Comparison of ENCODE assay signal across 13 cellular contexts in genomic region chr5:176359658-176360057, GRCh38. TPM values are rescaled to one million over a fixed set of nuclear protein-coding genes. Genes with fewer than 3 reads are reported as not detected.
DNase-seq lines count a peak whose midpoint lies in the region; ATAC-seq, FAIRE-seq and TF ChIP-seq lines count a peak whose summit lies in the region.
"Had no signal": no experiment of that assay in that cellular context is flagged by ENCODE, and none has a peak within 500 bp of the region (broad histone marks: within the 10 kb centered on the region; RNA-seq: fewer than 3 reads in every experiment).

No MANE protein-coding gene starts in this region.

- intact Hi-C loops in Panc1 (cut with micrococcal nuclease; ENCODE audit: unreplicated experiment) (no loop called here), dorsolateral prefrontal cortex (cut with DNase I) (loop anchor here (2.0 kb wide), 1 partner anchor 29 kb away; the partner anchor contains the start of genes HIGD2A (in 2 of the 2) and NOP16 (in 2 of the 2))

- no peak for FAIRE-seq in HTR-8/SVneo (lab: Jason Lieb, UNC)

- peaks cover 8% of the 10 kb centered on the region for H3K27me3 Mint-ChIP-seq in neural progenitor cell (ENCODE audit: insufficient read depth, low read depth)

- TF ChIP-seq RAD21 in SK-N-SH (IDR thresholded peaks at IDR 0.05; ENCODE audit: low read length), result no peak

- in situ Hi-C loops in Panc1 (cut with HindIII; ENCODE audit: low pct_unique_long_range_greater_than_20kb, low sequenced_read_pairs), result no loop called here

- no peaks in the 10 kb centered on the region for H3K27me3 ChIP-seq in SK-N-SH (ENCODE audit: insufficient read depth)
- H3K27me3 ChIP-seq in Panc1 (ENCODE audit: control insufficient read depth, insufficient read depth, low read length), result no peaks in the 10 kb centered on the region
- H3K27me3 ChIP-seq in dorsolateral prefrontal cortex, result no peaks in the 10 kb centered on the region
- peaks cover 31% of the 10 kb centered on the region for H3K27me3 ChIP-seq in neural progenitor cell

- no peak overlapping the region for H2AFZ ChIP-seq in SK-N-SH (ENCODE audit: low read depth)
- no peak overlapping the region for H2AFZ ChIP-seq in neural progenitor cell (replicated peaks)

- peaks cover 19 to 33% of the 10 kb centered on the region in 2 experiments for H3K36me3 ChIP-seq in SK-N-SH (replicated peaks in 1 of 2; ENCODE audit: control insufficient read depth in 1 of 2, insufficient read depth in 2 of 2, low read length in 1 of 2)
- peaks cover 13% of the 10 kb centered on the region for H3K36me3 ChIP-seq in Panc1 (ENCODE audit: control insufficient read depth, insufficient read depth, low read length)
- H3K36me3 ChIP-seq in neural progenitor cell, result no peaks in the 10 kb centered on the region

- H3K36me3 Mint-ChIP-seq in neural progenitor cell, result peaks cover 17% of the 10 kb centered on the region

- TF ChIP-seq EP300 in SK-N-SH (IDR thresholded peaks at IDR 0.05; ENCODE audit: borderline replicate concordance in 1 of 2, low read depth in 1 of 2, low read length in 1 of 2), result no peak

- peak overlapping the region in 1 of 2 experiments; percentile 80; a peak in 1 of 4 replicates for H3K4me3 ChIP-seq in SK-N-SH (ENCODE audit: low read depth in 2 of 2, low read length in 1 of 2)
- peak overlapping the region in 1 of 2 experiments; percentile 99; a peak in 1 of 4 replicates for H3K4me3 ChIP-seq in Panc1 (ENCODE audit: low read depth in 2 of 2, low read length in 2 of 2)
- H3K4me3 ChIP-seq in dorsolateral prefrontal cortex, result peak overlapping the region in 35 of 59 donors; percentile 0 to 100 (median 84)
- peak overlapping the region; percentile 90 for H3K4me3 ChIP-seq in neural progenitor cell
- H3K4me3 ChIP-seq: skin epidermis had no signal

- H3K9me3 ChIP-seq in SK-N-SH (no peaks in the 10 kb centered on the region), Panc1 (ENCODE audit: control insufficient read depth, insufficient read depth, low read depth, low read length) (no peaks in the 10 kb centered on the region), neural progenitor cell (ENCODE audit: low read depth) (no peaks in the 10 kb centered on the region)

- peak overlapping the region; percentile 91 for H3K4me2 ChIP-seq in SK-N-SH
- H3K4me2 ChIP-seq in neural progenitor cell, result no peak overlapping the region

- DNase-seq in SK-N-SH (no peak), Panc1 (ENCODE audit: low read depth, low spot score) (no peak), dorsolateral prefrontal cortex (no peak), neural progenitor cell (ENCODE audit: low spot score) (no peak), NCI-H1092 (lab: John Stamatoyannopoulos, UW) (no peak), HTR-8/SVneo (ENCODE audit: insufficient read length, low spot score) (no peak)
- DNase-seq in effector CD8-positive, alpha-beta T cell (lab: John Stamatoyannopoulos, UW), result no peak
- DNase-seq: left cardiac atrium, NCI-H1694 treated with DMSO at 0.1 percent for 48 hours, Right ventricle myocardium superior had no signal

- no peaks in the 10 kb centered on the region for H3K9me2 ChIP-seq in SK-N-SH

- peaks cover 12% of the 10 kb centered on the region for H3K4me1 Mint-ChIP-seq in neural progenitor cell

- H3K27ac ChIP-seq in SK-N-SH (ENCODE audit: low read depth in 2 of 2, low read length in 1 of 2) (no peak overlapping the region), Panc1 (ENCODE audit: low read length) (peak overlapping the region; percentile 39; the same call in 1 of the 2 replicates), dorsolateral prefrontal cortex (no peak overlapping the region), neural progenitor cell (no peak overlapping the region)
- H3K27ac ChIP-seq: skin epidermis had no signal

- no peak overlapping the region for H3K27ac Mint-ChIP-seq in neural progenitor cell

- peak overlapping the region; percentile 82 for H3K4me3 Mint-ChIP-seq in neural progenitor cell

- WGBS in SK-N-SH (ENCODE audit: low lambda C conversion rate), result 89% methylated on average over 4 of the region's 4 CpGs

- H3K4me1 ChIP-seq in SK-N-SH (ENCODE audit: control insufficient read depth in 1 of 2, insufficient read depth in 2 of 2, low read depth in 1 of 2, low read length in 1 of 2) (peaks cover 0 to 9% of the 10 kb centered on the region in 2 experiments; a peak in 1 of 4 replicates), Panc1 (ENCODE audit: control insufficient read depth, insufficient read depth, low read length) (peaks cover 13% of the 10 kb centered on the region), neural progenitor cell (peaks cover 11% of the 10 kb centered on the region)

- H4K20me1 ChIP-seq in SK-N-SH (ENCODE audit: insufficient read depth) (peaks cover 41% of the 10 kb centered on the region), neural progenitor cell (ENCODE audit: low read depth) (peaks cover 62% of the 10 kb centered on the region)

- H3K9ac ChIP-seq in SK-N-SH (no peak overlapping the region), neural progenitor cell (no peak overlapping the region)

- TF ChIP-seq CTCF in SK-N-SH (IDR thresholded peaks at IDR 0.05) (no peak), Panc1 (IDR thresholded peaks at IDR 0.05) (no peak), dorsolateral prefrontal cortex (IDR thresholded peaks at IDR 0.05 in 54 of 56, conservative IDR thresholded peaks at IDR 0.05 in 2 of 56; ENCODE audit: low read depth in 1 of 56, partially characterized antibody in 56 of 56) (no peak), neural progenitor cell (IDR thresholded peaks at IDR 0.05) (no peak)

- ATAC-seq in SK-N-SH treated with all-trans-retinoic acid at 6 μM for 48 hours (no peak), Panc1 (no peak)
- ATAC-seq: left cardiac atrium had no signal

- POLR2A ChIA-PET in SK-N-SH (lab: Yijun Ruan, JAX), result no interaction called here
- POLR2A ChIA-PET in Panc1 (lab: Charles Lee), result no interaction called here

- H3K79me2 ChIP-seq in SK-N-SH (ENCODE audit: insufficient read depth), result peaks cover 69% of the 10 kb centered on the region
- H3K79me2 ChIP-seq in neural progenitor cell (ENCODE audit: low read depth), result peaks cover 67% of the 10 kb centered on the region

- peaks cover 3% of the 10 kb centered on the region for H3F3A ChIP-seq in SK-N-SH (replicated peaks; ENCODE audit: insufficient read depth)
- no peaks in the 10 kb centered on the region for H3F3A ChIP-seq in neural progenitor cell (ENCODE audit: low read depth)

- no peaks in the 10 kb centered on the region for H3K9me3 Mint-ChIP-seq in neural progenitor cell

- CTCF ChIA-PET in SK-N-SH (lab: Yijun Ruan, JAX) (interaction anchor here (1.2 kb wide), 2 partner anchors 125 to 630 kb away, joined by 3 to 5 read pairs; no protein-coding TSS in a partner anchor), Panc1 (lab: Charles Lee) (no interaction called here)

- TSS peak; percentile 45 for BruUV-seq in Panc1 (replicated peaks; lab: Mats Ljungman, UMichigan)

TF ChIP-seq in SK-N-SH, 30 proteins besides CTCF, POLR2A, EP300 and RAD21:
- TF ChIP-seq POLR2AphosphoS5 (IDR thresholded peaks at IDR 0.05; ENCODE audit: low read depth, low read length), result no peak
- no peak for TF ChIP-seq NFIC (IDR thresholded peaks at IDR 0.05; ENCODE audit: borderline replicate concordance)
- TF ChIP-seq RFX5 (IDR thresholded peaks at IDR 0.05; ENCODE audit: low read length), result no peak

TF ChIP-seq in SK-N-SH treated with all-trans-retinoic acid at 6 μM for 48 hours, 23 proteins besides CTCF, POLR2A, EP300 and RAD21:
- no peak for TF ChIP-seq ZFP3 (CRISPR knock-in tag; IDR thresholded peaks at IDR 0.05)

RNA-seq across cellular contexts. Expression of gene KIAA1191, which starts 1.9 kb away (rescaled TPM):
- 100 and 127 TPM in 2 replicates for polyA plus RNA-seq in SK-N-SH (2012; rRNA removed)
- polyA plus RNA-seq in SK-N-SH (2012; cell fraction: cytosol; rRNA removed), result 75.8 and 102 TPM in 2 replicates
- 46.0 and 69.3 TPM in 2 replicates for polyA plus RNA-seq in SK-N-SH (2012; cell fraction: nucleus; rRNA removed)
- total RNA-seq in Panc1 (2021; ENCODE audit: unreplicated experiment) (92.3 TPM), dorsolateral prefrontal cortex (100 to 1,000 TPM in 118 of 120 experiments, 10 to 100 TPM in 2; 94.9 to 173 (median 136) TPM), neural progenitor cell (ENCODE audit: low replicate concordance) (116 and 126 TPM in 2 replicates)
- polyA plus RNA-seq in Panc1 (2012; ENCODE audit: insufficient read length), result 91.3 TPM

RNA-seq across cellular contexts. Expression of gene ARL10, which starts 5.6 kb away (rescaled TPM):
- 4.6 and 7.8 TPM in 2 replicates for polyA plus RNA-seq in SK-N-SH (2012; rRNA removed)
- 3.6 and 5.7 TPM in 2 replicates for polyA plus RNA-seq in SK-N-SH (2012; cell fraction: cytosol; rRNA removed)
- 27.9 and 49.3 TPM in 2 replicates for polyA plus RNA-seq in SK-N-SH (2012; cell fraction: nucleus; rRNA removed)
- total RNA-seq in Panc1 (2021; ENCODE audit: unreplicated experiment) (2.0 TPM), dorsolateral prefrontal cortex (10 to 100 TPM; 18.1 to 46.0 (median 28.5) TPM), neural progenitor cell (ENCODE audit: low replicate concordance) (9.1 and 16.6 TPM in 2 replicates)
- polyA plus RNA-seq in Panc1 (2012; ENCODE audit: insufficient read length), result 3.1 TPM
- total RNA-seq: H4 had no signal

RNA-seq across cellular contexts. Expression of gene NOP16, which starts 28.7 kb away (rescaled TPM):
- polyA plus RNA-seq in SK-N-SH (2012; rRNA removed), result 158 and 161 TPM in 2 replicates
- polyA plus RNA-seq in SK-N-SH (2012; cell fraction: cytosol; rRNA removed), result 134 and 136 TPM in 2 replicates
- 233 and 292 TPM in 2 replicates for polyA plus RNA-seq in SK-N-SH (2012; cell fraction: nucleus; rRNA removed)
- total RNA-seq in Panc1 (2021; ENCODE audit: unreplicated experiment), result 76.2 TPM
- 101 TPM for polyA plus RNA-seq in Panc1 (2012; ENCODE audit: insufficient read length)
- 10 to 100 TPM in 104 of 120 experiments, 1 to 10 TPM in 16; 7.6 to 21.5 (median 13.1) TPM for total RNA-seq in dorsolateral prefrontal cortex
- total RNA-seq in neural progenitor cell (ENCODE audit: low replicate concordance), result 10.3 and 14.5 TPM in 2 replicates

RNA-seq across cellular contexts. Expression of gene HIGD2A, which starts 28.9 kb away (rescaled TPM):
- polyA plus RNA-seq in SK-N-SH (2012; rRNA removed), result 211 and 213 TPM in 2 replicates
- polyA plus RNA-seq in SK-N-SH (2012; cell fraction: cytosol; rRNA removed), result 139 and 190 TPM in 2 replicates
- 57.7 and 81.8 TPM in 2 replicates for polyA plus RNA-seq in SK-N-SH (2012; cell fraction: nucleus; rRNA removed)
- 162 TPM for total RNA-seq in Panc1 (2021; ENCODE audit: unreplicated experiment)
- 179 TPM for polyA plus RNA-seq in Panc1 (2012; ENCODE audit: insufficient read length)
- 100 to 1,000 TPM in 8 of 120 experiments, 10 to 100 TPM in 112; 58.3 to 114 (median 80.1) TPM for total RNA-seq in dorsolateral prefrontal cortex
- 40.1 and 65.6 TPM in 2 replicates for total RNA-seq in neural progenitor cell (ENCODE audit: low replicate concordance)

RNA-seq across cellular contexts. Expression of gene CLTB, which starts 56.7 kb away (rescaled TPM):
- 85.9 and 91.2 TPM in 2 replicates for polyA plus RNA-seq in SK-N-SH (2012; rRNA removed)
- 67.0 and 82.5 TPM in 2 replicates for polyA plus RNA-seq in SK-N-SH (2012; cell fraction: cytosol; rRNA removed)
- 37.1 and 45.6 TPM in 2 replicates for polyA plus RNA-seq in SK-N-SH (2012; cell fraction: nucleus; rRNA removed)
- total RNA-seq in Panc1 (2021; ENCODE audit: unreplicated experiment), result 124 TPM
- polyA plus RNA-seq in Panc1 (2012; ENCODE audit: insufficient read length), result 173 TPM
- total RNA-seq in dorsolateral prefrontal cortex, result 100 to 1,000 TPM in 115 of 120 experiments, 10 to 100 TPM in 5; 66.4 to 198 (median 136) TPM
- total RNA-seq in neural progenitor cell (ENCODE audit: low replicate concordance), result 12.6 and 29.2 TPM in 2 replicates
